25 cellular contexts compared by ENCODE assay signal in the genomic region with DNA sequence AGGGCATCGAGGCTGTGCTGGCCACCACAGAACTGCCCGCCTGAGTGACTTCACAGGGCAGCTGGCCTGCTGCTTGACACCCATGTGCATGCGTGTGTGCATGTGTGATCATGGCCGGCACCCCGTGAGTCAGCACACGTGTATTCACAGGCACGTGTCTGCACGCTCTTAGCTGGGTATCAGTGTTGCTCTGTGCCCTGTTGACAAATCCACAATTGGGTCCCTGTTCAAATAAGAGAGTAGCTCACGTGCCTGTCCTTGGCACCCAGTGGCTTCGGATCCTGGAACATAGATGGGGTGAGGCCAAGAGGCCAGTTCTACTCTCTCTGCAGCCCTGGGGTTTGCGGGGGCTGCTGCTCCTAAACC. TPM values are rescaled to one million over a fixed set of nuclear protein-coding genes. Genes with fewer than 3 reads are reported as not detected.
DNase-seq lines count a peak whose midpoint lies in the region; ATAC-seq and TF ChIP-seq lines count a peak whose summit lies in the region.
"Had no signal": no experiment of that assay in that cellular context is flagged by ENCODE, and none has a peak within 500 bp of the region (broad histone marks: within the 10 kb centered on the region; RNA-seq: fewer than 3 reads in every experiment).

No MANE protein-coding gene starts in this region.

- H3K27me3 ChIP-seq in H7 (ENCODE audit: control insufficient read depth, insufficient read depth, low read length) (no peaks in the 10 kb centered on the region), left lung (peaks cover 0 to 63% of the 10 kb centered on the region in 2 donors)
- H3K27me3 ChIP-seq: brain microvascular endothelial cell, neural progenitor cell, tibial nerve had no signal

- POLR2A ChIA-PET in activated CD4-positive, alpha-beta T cell treated with anti-CD3 and anti-CD28 coated beads for 36 hours (lab: Charles Lee), result interaction anchor here (0.7 kb wide), 1 partner anchor 484 kb away, joined by 10 read pairs; no protein-coding TSS in a partner anchor

- no peak overlapping the region for H3K4me3 ChIP-seq in H7 (ENCODE audit: insufficient read depth, low read depth, low read length)
- H3K4me3 ChIP-seq in left lung, result no peak overlapping the region
- H3K4me3 ChIP-seq: left ventricle myocardium inferior, mucosa of descending colon, neural progenitor cell, tibial nerve had no signal

- H3K27ac ChIP-seq in left lung, result no peak overlapping the region
- H3K27ac ChIP-seq: brain microvascular endothelial cell, epithelial cell of prostate, left ventricle myocardium inferior, neural progenitor cell had no signal

- H3K4me3 Mint-ChIP-seq in activated CD4-positive, alpha-beta T cell treated with anti-CD3 and anti-CD28 coated beads for 36 hours, result no peak overlapping the region
- H3K4me3 Mint-ChIP-seq: activated naive CD4-positive, alpha-beta T cell treated with anti-CD3 and anti-CD28 coated beads, Interleukin-2, amount 50 U/mL, for 24 hours; dendritic cell treated with granulocyte-macrophage colony-stimulating factor and Interleukin-4, amounts not matched to agents 40 ng/mL and 50 ng/mL, for 4 days; neural progenitor cell; stimulated activated effector memory CD8-positive, alpha-beta T cell treated with anti-CD3 and anti-CD28 coated beads, Interleukin-12 subunit alpha, Interleukin-12 subunit beta, amount 100 ng/mL, for 72 hours had no signal

- peaks cover 16% of the 10 kb centered on the region for H3K27me3 Mint-ChIP-seq in activated CD4-positive, alpha-beta T cell treated with anti-CD3 and anti-CD28 coated beads for 36 hours

- intact Hi-C loops in sciatic nerve (cut with DNase I), result no loop called here
- intact Hi-C loops in activated CD4-positive, alpha-beta T cell treated with anti-CD3 and anti-CD28 coated beads for 36 hours (cut with DNase I, micrococcal nuclease), result no loop called here
- intact Hi-C loops in left lung (cut with DNase I), result no loop called here

- no peak for TF ChIP-seq CTCF in left lung (IDR thresholded peaks at IDR 0.05)

- H3K36me3 Mint-ChIP-seq in activated CD4-positive, alpha-beta T cell treated with anti-CD3 and anti-CD28 coated beads for 36 hours (ENCODE audit: low read depth), result no peaks in the 10 kb centered on the region
- H3K36me3 Mint-ChIP-seq: activated naive CD4-positive, alpha-beta T cell treated with anti-CD3 and anti-CD28 coated beads, Interleukin-2, amount 50 U/mL, for 24 hours had no signal

- DNase-seq in H7 (peak; percentile 43), amygdala (lab: John Stamatoyannopoulos, UW) (peak in 41 of 56 donors; percentile 24 to 92 (median 69)), inferior parietal cortex (ENCODE audit: extremely low spot score) (peak; percentile 83), sciatic nerve (ENCODE audit: low spot score) (no peak), left lung (no peak)
- DNase-seq in activated CD4-positive, alpha-beta T cell treated with anti-CD3 and anti-CD28 coated beads, Interleukin-2, amount 50 U/mL, for 48 hours, result no peak
- no peak for DNase-seq in activated CD4-positive, alpha-beta T cell treated with anti-CD3 and anti-CD28 coated beads for 36 hours
- DNase-seq: brain microvascular endothelial cell, foreskin fibroblast, left ventricle myocardium inferior, mucosa of descending colon, NCI-H446 treated with DMSO at 0.1 percent for 48 hours, right cardiac atrium, T-helper 9 cell had no signal

- no peaks in the 10 kb centered on the region for H3K9me3 ChIP-seq in left lung
- H3K9me3 ChIP-seq: mucosa of descending colon, tibial nerve had no signal

- no peaks in the 10 kb centered on the region for H3K4me1 Mint-ChIP-seq in activated CD4-positive, alpha-beta T cell treated with anti-CD3 and anti-CD28 coated beads for 36 hours
- H3K4me1 Mint-ChIP-seq: activated naive CD4-positive, alpha-beta T cell treated with anti-CD3 and anti-CD28 coated beads, Interleukin-2, amount 50 U/mL, for 24 hours had no signal

- CTCF ChIA-PET in activated CD4-positive, alpha-beta T cell treated with anti-CD3 and anti-CD28 coated beads for 36 hours (lab: Charles Lee), result no interaction called here

- ATAC-seq in sciatic nerve (peak; percentile 37), GM19463 (IDR thresholded peaks at IDR 0.05; ENCODE audit: unreplicated experiment) (no peak), left lung (no peak)
- no peak for ATAC-seq in activated CD4-positive, alpha-beta T cell treated with anti-CD3 and anti-CD28 coated beads for 36 hours
- ATAC-seq: activated CD4-positive, CD25-positive, alpha-beta regulatory T cell treated with anti-CD3 and anti-CD28 coated beads, Interleukin-2, amount 50 U/mL, for 24 hours; mucosa of descending colon; right cardiac atrium; stimulated activated effector memory CD8-positive, alpha-beta T cell treated with anti-CD3 and anti-CD28 coated beads, Interleukin-12 subunit alpha, Interleukin-12 subunit beta, amount 100 ng/mL, for 72 hours had no signal

- no peaks in the 10 kb centered on the region for H3K9me3 Mint-ChIP-seq in activated CD4-positive, alpha-beta T cell treated with anti-CD3 and anti-CD28 coated beads for 36 hours (ENCODE audit: low read depth)
- H3K9me3 Mint-ChIP-seq: activated naive CD4-positive, alpha-beta T cell treated with anti-CD3 and anti-CD28 coated beads, Interleukin-2, amount 50 U/mL, for 24 hours; dendritic cell treated with granulocyte-macrophage colony-stimulating factor and Interleukin-4, amounts not matched to agents 40 ng/mL and 50 ng/mL, for 4 days; neural progenitor cell; stimulated activated effector memory CD8-positive, alpha-beta T cell treated with anti-CD3 and anti-CD28 coated beads, Interleukin-12 subunit alpha, Interleukin-12 subunit beta, amount 100 ng/mL, for 72 hours had no signal

- H3K4me1 ChIP-seq in left lung, result no peaks in the 10 kb centered on the region
- H3K4me1 ChIP-seq: left ventricle myocardium inferior had no signal

- H3K27ac Mint-ChIP-seq in activated CD4-positive, alpha-beta T cell treated with anti-CD3 and anti-CD28 coated beads for 36 hours, result no peak overlapping the region
- H3K27ac Mint-ChIP-seq: activated naive CD4-positive, alpha-beta T cell treated with anti-CD3 and anti-CD28 coated beads, Interleukin-2, amount 50 U/mL, for 24 hours; dendritic cell treated with granulocyte-macrophage colony-stimulating factor and Interleukin-4, amounts not matched to agents 40 ng/mL and 50 ng/mL, for 4 days; neural progenitor cell had no signal

- H3K36me3 ChIP-seq in H7 (replicated peaks; ENCODE audit: control insufficient read depth, insufficient read depth, low read length), result no peaks in the 10 kb centered on the region
- no peaks in the 10 kb centered on the region for H3K36me3 ChIP-seq in left lung
- H3K36me3 ChIP-seq: brain microvascular endothelial cell, left ventricle myocardium inferior, tibial nerve had no signal

RNA-seq across cellular contexts. Expression of a gene that starts 14.0 kb away (rescaled TPM):
- total RNA-seq in H7 (2014; rRNA removed; shearing (Covaris generic)), result 9.9 and 12.8 TPM in 2 replicates
- total RNA-seq in sciatic nerve (23.3 TPM), left lung (under 1 TPM; 0.32 to 0.58 TPM)
- under 1 TPM; 0.11 to 0.21 TPM for total RNA-seq in activated CD4-positive, alpha-beta T cell treated with anti-CD3 and anti-CD28 coated beads for 36 hours
- total RNA-seq: G401, M059J, RPMI7951 had no signal

Comparison
In these comparisons a context has a peak if more than half of its experiments do, and no peak if none do; other contexts are left out.
1. DNase-seq: peak in H7 (single experiment), amygdala (41 of 56) and inferior parietal cortex (single experiment); none in sciatic nerve (single experiment), activated CD4-positive, alpha-beta T cell treated with anti-CD3 and anti-CD28 coated beads, Interleukin-2, amount 50 U/mL, for 48 hours (0 of 2), activated CD4-positive, alpha-beta T cell treated with anti-CD3 and anti-CD28 coated beads for 36 hours (single experiment) and left lung (0 of 2).